Comparison of ENCODE assay signal across 12 cellular contexts in the genomic region with DNA sequence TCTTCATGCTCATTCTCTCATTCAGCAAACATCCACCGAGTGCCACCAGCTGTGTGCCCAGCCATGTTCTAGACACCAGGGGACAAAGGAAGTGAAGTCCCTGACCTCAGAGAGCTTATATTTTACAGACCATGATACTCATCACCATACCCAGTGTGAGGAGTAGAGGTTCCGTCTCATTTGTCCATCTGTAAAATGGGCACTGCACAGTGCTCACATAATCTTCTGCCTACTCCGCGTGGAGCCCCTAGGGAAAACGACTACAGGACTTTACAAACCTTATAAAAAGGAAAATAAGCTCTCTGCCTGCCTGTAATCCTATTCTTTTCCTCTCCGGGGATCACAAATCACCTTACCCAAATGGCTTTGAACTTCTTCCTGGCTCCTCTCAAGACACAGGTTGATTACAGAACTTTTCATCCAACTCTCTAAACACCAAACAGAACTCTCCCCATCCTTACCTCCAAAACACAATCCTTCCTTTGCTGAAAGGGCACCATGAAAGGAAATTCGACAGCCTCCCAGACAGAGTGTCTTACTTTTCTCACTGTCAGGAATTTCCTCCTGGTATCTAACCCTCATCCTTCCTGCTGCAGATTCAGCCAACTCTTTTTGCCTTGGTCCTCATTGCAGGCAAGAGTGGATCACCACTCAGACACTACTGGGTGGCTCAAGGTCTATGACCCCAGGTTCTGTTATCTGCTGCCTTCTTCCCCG.
A peak's percentile ranks its signal among the peaks of the same experiment; 100 is the strongest.
DNase-seq lines count a peak whose midpoint lies in the region; ATAC-seq, FAIRE-seq and TF ChIP-seq lines count a peak whose summit lies in the region.
"Had no signal": no experiment of that assay in that cellular context is flagged by ENCODE, and none has a peak within 500 bp of the region (broad histone marks: within the 10 kb centered on the region; RNA-seq: fewer than 3 reads in every experiment).

No MANE protein-coding gene starts in this region.

- no peak overlapping the region for H3K4me3 Mint-ChIP-seq in activated CD8-positive, alpha-beta T cell treated with anti-CD3 and anti-CD28 coated beads for 36 hours
- H3K4me3 Mint-ChIP-seq in activated CD8-positive, alpha-beta T cell treated with anti-CD3 and anti-CD28 coated beads, Interleukin-2, amount 10 ng/mL, durations not matched to agents 7 days and 5 days, result no peak overlapping the region
- H3K4me3 Mint-ChIP-seq in osteocyte (ENCODE audit: unreplicated experiment) (no peak overlapping the region), T-helper 17 cell (no peak overlapping the region)
- H3K4me3 Mint-ChIP-seq: effector memory CD8-positive, alpha-beta T cell had no signal

- peaks cover 10% of the 10 kb centered on the region for H3K4me1 Mint-ChIP-seq in activated CD8-positive, alpha-beta T cell treated with anti-CD3 and anti-CD28 coated beads for 36 hours (ENCODE audit: low read depth)
- H3K4me1 Mint-ChIP-seq in activated CD8-positive, alpha-beta T cell treated with anti-CD3 and anti-CD28 coated beads, Interleukin-2, amount 10 ng/mL, durations not matched to agents 7 days and 5 days (ENCODE audit: low read depth), result peaks cover 31% of the 10 kb centered on the region
- peaks cover 65% of the 10 kb centered on the region for H3K4me1 Mint-ChIP-seq in osteocyte (ENCODE audit: unreplicated experiment)
- H3K4me1 Mint-ChIP-seq in T-helper 17 cell, result no peaks in the 10 kb centered on the region

- no peaks in the 10 kb centered on the region for H3K9me3 ChIP-seq in endothelial cell of umbilical vein (replicated peaks; ENCODE audit: control insufficient read depth, insufficient read depth, low read length)
- H3K9me3 ChIP-seq in upper lobe of left lung, result no peaks in the 10 kb centered on the region
- no peaks in the 10 kb centered on the region for H3K9me3 ChIP-seq in T-helper 17 cell (ENCODE audit: control insufficient read depth, low read length, poor library complexity, severe bottlenecking)
- H3K9me3 ChIP-seq: neutrophil had no signal

- no peaks in the 10 kb centered on the region for H3K36me3 Mint-ChIP-seq in activated CD8-positive, alpha-beta T cell treated with anti-CD3 and anti-CD28 coated beads for 36 hours (ENCODE audit: low read depth)
- peaks cover 5% of the 10 kb centered on the region for H3K36me3 Mint-ChIP-seq in activated CD8-positive, alpha-beta T cell treated with anti-CD3 and anti-CD28 coated beads, Interleukin-2, amount 10 ng/mL, durations not matched to agents 7 days and 5 days (ENCODE audit: low read depth)
- H3K36me3 Mint-ChIP-seq in osteocyte (ENCODE audit: unreplicated experiment) (peaks cover 5% of the 10 kb centered on the region), T-helper 17 cell (ENCODE audit: low read depth) (no peaks in the 10 kb centered on the region)

- peak overlapping the region; percentile 17 for H3K27ac Mint-ChIP-seq in activated CD8-positive, alpha-beta T cell treated with anti-CD3 and anti-CD28 coated beads for 36 hours
- no peak overlapping the region for H3K27ac Mint-ChIP-seq in activated CD8-positive, alpha-beta T cell treated with anti-CD3 and anti-CD28 coated beads, Interleukin-2, amount 10 ng/mL, durations not matched to agents 7 days and 5 days
- peak overlapping the region; percentile 89 for H3K27ac Mint-ChIP-seq in osteocyte (ENCODE audit: unreplicated experiment)
- H3K27ac Mint-ChIP-seq in T-helper 17 cell, result no peak overlapping the region

- H3K4me2 ChIP-seq in endothelial cell of umbilical vein (ENCODE audit: insufficient read depth, low read length), result no peak overlapping the region

- H2AFZ ChIP-seq in endothelial cell of umbilical vein (ENCODE audit: low read depth, low read length), result no peak overlapping the region

- no peak for TF ChIP-seq EP300 in upper lobe of left lung (IDR thresholded peaks at IDR 0.05)

- BruUV-seq in endothelial cell of umbilical vein (replicated peaks; lab: Mats Ljungman, UMichigan), result TSS peak; percentile 67

- WGBS in upper lobe of left lung, 2 donors, result 63% methylated on average over 8 of the region's 8 CpGs

- CTCF ChIA-PET in activated CD8-positive, alpha-beta T cell treated with anti-CD3 and anti-CD28 coated beads for 36 hours (lab: Charles Lee), result interaction anchor here (0.8 to 1.1 kb wide), 2 partner anchors 17 to 118 kb away, joined by 3 read pairs; no protein-coding TSS in a partner anchor
- CTCF ChIA-PET in activated CD8-positive, alpha-beta T cell treated with anti-CD3 and anti-CD28 coated beads, Interleukin-2, amount 10 ng/mL, durations not matched to agents 7 days and 5 days (lab: Charles Lee), result interaction anchor here (1.2 to 1.4 kb wide), 2 partner anchors 17 to 118 kb away, joined by 3 to 4 read pairs; no protein-coding TSS in a partner anchor
- CTCF ChIA-PET in endothelial cell of umbilical vein (lab: Charles Lee), result interaction anchor here (0.5 to 3.4 kb wide), 8 partner anchors 14 to 91 kb away, joined by 3 to 15 read pairs (median 3); no protein-coding TSS in a partner anchor

- DNase-seq in activated CD8-positive, alpha-beta T cell treated with anti-CD3 and anti-CD28 coated beads for 36 hours, result no peak
- no peak for DNase-seq in activated CD8-positive, alpha-beta T cell treated with anti-CD3 and anti-CD28 coated beads, Interleukin-2, amount 10 ng/mL, durations not matched to agents 7 days and 5 days
- peak; percentile 24 for DNase-seq in endothelial cell of umbilical vein (ENCODE audit: low read depth, low spot score)
- DNase-seq in osteocyte (ENCODE audit: extremely low spot score, unreplicated experiment), result no peak
- DNase-seq in upper lobe of left lung, result no peak
- no peak for DNase-seq in T-helper 17 cell
- DNase-seq in mesenteric fat pad (ENCODE audit: low spot score), result no peak
- no peak for DNase-seq in NCI-H1048 (lab: John Stamatoyannopoulos, UW)
- DNase-seq: activated CD4-positive, alpha-beta T cell treated with anti-CD3 and anti-CD28 coated beads for 1 hour; effector memory CD8-positive, alpha-beta T cell; NCI-H69 had no signal

- ATAC-seq in activated CD8-positive, alpha-beta T cell treated with anti-CD3 and anti-CD28 coated beads for 36 hours, result no peak
- ATAC-seq in activated CD8-positive, alpha-beta T cell treated with anti-CD3 and anti-CD28 coated beads, Interleukin-2, amount 10 ng/mL, durations not matched to agents 7 days and 5 days, result no peak
- ATAC-seq in upper lobe of left lung (ENCODE audit: low FRiP score in 2 of 2), result no peak
- ATAC-seq in T-helper 17 cell, result no peak

- intact Hi-C loops in activated CD8-positive, alpha-beta T cell treated with anti-CD3 and anti-CD28 coated beads for 36 hours (cut with micrococcal nuclease), result no loop called here
- intact Hi-C loops in endothelial cell of umbilical vein (cut with micrococcal nuclease), result loop anchor here (2.0 kb wide), 1 partner anchor 18 kb away; no protein-coding TSS in a partner anchor

- H3K27ac ChIP-seq in endothelial cell of umbilical vein (ENCODE audit: insufficient read depth, low read depth, low read length) (peak overlapping the region; percentile 42), upper lobe of left lung (peak overlapping the region; percentile 89 to 95 (median 90))
- H3K27ac ChIP-seq: neutrophil had no signal

- no peak overlapping the region for H3K9ac ChIP-seq in endothelial cell of umbilical vein (replicated peaks; ENCODE audit: extremely low read depth, insufficient read depth, low read length)

- no peaks in the 10 kb centered on the region for H3K9me3 Mint-ChIP-seq in activated CD8-positive, alpha-beta T cell treated with anti-CD3 and anti-CD28 coated beads for 36 hours
- H3K9me3 Mint-ChIP-seq in activated CD8-positive, alpha-beta T cell treated with anti-CD3 and anti-CD28 coated beads, Interleukin-2, amount 10 ng/mL, durations not matched to agents 7 days and 5 days (ENCODE audit: insufficient read depth), result no peaks in the 10 kb centered on the region
- H3K9me3 Mint-ChIP-seq in osteocyte (ENCODE audit: unreplicated experiment), result no peaks in the 10 kb centered on the region
- H3K9me3 Mint-ChIP-seq: effector memory CD8-positive, alpha-beta T cell had no signal

- H3K27me3 Mint-ChIP-seq in activated CD8-positive, alpha-beta T cell treated with anti-CD3 and anti-CD28 coated beads for 36 hours, result peaks cover 14% of the 10 kb centered on the region
- peaks cover 26% of the 10 kb centered on the region for H3K27me3 Mint-ChIP-seq in activated CD8-positive, alpha-beta T cell treated with anti-CD3 and anti-CD28 coated beads, Interleukin-2, amount 10 ng/mL, durations not matched to agents 7 days and 5 days (ENCODE audit: low read depth)
- H3K27me3 Mint-ChIP-seq in osteocyte (ENCODE audit: unreplicated experiment) (no peaks in the 10 kb centered on the region), T-helper 17 cell (peaks cover 75% of the 10 kb centered on the region)

- POLR2A ChIA-PET in activated CD8-positive, alpha-beta T cell treated with anti-CD3 and anti-CD28 coated beads for 36 hours (lab: Charles Lee), result no interaction called here
- POLR2A ChIA-PET in activated CD8-positive, alpha-beta T cell treated with anti-CD3 and anti-CD28 coated beads, Interleukin-2, amount 10 ng/mL, durations not matched to agents 7 days and 5 days (lab: Charles Lee), result no interaction called here
- POLR2A ChIA-PET in endothelial cell of umbilical vein (lab: Charles Lee), result interaction anchor here (0.9 kb wide), 1 partner anchor 19 kb away, joined by 4 read pairs; no protein-coding TSS in a partner anchor

- peak; percentile 50 for FAIRE-seq in endothelial cell of umbilical vein (lab: Jason Lieb, UNC)

- no peaks in the 10 kb centered on the region for H3K9me1 ChIP-seq in endothelial cell of umbilical vein (replicated peaks; ENCODE audit: control insufficient read depth, extremely low read depth, insufficient read depth, low read length)

- TF ChIP-seq CTCF in activated CD8-positive, alpha-beta T cell treated with anti-CD3 and anti-CD28 coated beads for 36 hours (IDR thresholded peaks at IDR 0.05), result no peak
- no peak for TF ChIP-seq CTCF in endothelial cell of umbilical vein (IDR thresholded peaks at IDR 0.05; ENCODE audit: extremely low read depth in 1 of 2, insufficient read depth in 1 of 2, low read depth in 1 of 2, low read length in 2 of 2)
- TF ChIP-seq CTCF in osteocyte (IDR thresholded peaks at IDR 0.05), result no peak
- TF ChIP-seq CTCF in upper lobe of left lung (IDR thresholded peaks at IDR 0.05), result no peak

- H3K36me3 ChIP-seq in endothelial cell of umbilical vein (ENCODE audit: control insufficient read depth in 2 of 2, extremely low read depth in 1 of 2, insufficient read depth in 2 of 2, low read length in 2 of 2) (no peaks in the 10 kb centered on the region), upper lobe of left lung (peaks cover 0 to 29% (median 8%) of the 10 kb centered on the region in 4 donors)
- H3K36me3 ChIP-seq: neutrophil had no signal

- H3K4me1 ChIP-seq in endothelial cell of umbilical vein (ENCODE audit: control insufficient read depth, extremely low read depth, insufficient read depth, low read length), result peaks cover 35% of the 10 kb centered on the region
- H3K4me1 ChIP-seq in upper lobe of left lung, result peaks cover 89 to 97% (median 91%) of the 10 kb centered on the region in 4 donors

- TF ChIP-seq POLR2A in endothelial cell of umbilical vein (IDR thresholded peaks at IDR 0.05; ENCODE audit: low read depth, low read length) (no peak), upper lobe of left lung (IDR thresholded peaks at IDR 0.05) (peak in 1 of 4 donors; percentile 3)

- H3K79me2 ChIP-seq in endothelial cell of umbilical vein (ENCODE audit: control insufficient read depth, insufficient read depth, low read length), result no peaks in the 10 kb centered on the region

- dilution Hi-C loops in endothelial cell of umbilical vein (cut with MboI; ENCODE audit: extremely low pct_ligation_motif_present, low sequenced_read_pairs), result no loop called here

- H3K4me3 ChIP-seq in endothelial cell of umbilical vein (replicated peaks in 1 of 3; ENCODE audit: insufficient read depth in 1 of 3, low read depth in 1 of 3, low read length in 3 of 3), result no peak overlapping the region
- no peak overlapping the region for H3K4me3 ChIP-seq in upper lobe of left lung

- H4K20me1 ChIP-seq in endothelial cell of umbilical vein (replicated peaks; ENCODE audit: control insufficient read depth, extremely low read depth, insufficient read depth, low read length), result no peaks in the 10 kb centered on the region

- no peaks in the 10 kb centered on the region for H3K27me3 ChIP-seq in endothelial cell of umbilical vein (ENCODE audit: control insufficient read depth in 2 of 2, insufficient read depth in 2 of 2, low read length in 2 of 2)
- H3K27me3 ChIP-seq in upper lobe of left lung, result no peaks in the 10 kb centered on the region

Comparison
In these comparisons a context has a peak if more than half of its experiments do, and no peak if none do; other contexts are left out.
1. H3K27ac Mint-ChIP-seq: peak in activated CD8-positive, alpha-beta T cell treated with anti-CD3 and anti-CD28 coated beads for 36 hours (single experiment) and osteocyte (single experiment); none in activated CD8-positive, alpha-beta T cell treated with anti-CD3 and anti-CD28 coated beads, Interleukin-2, amount 10 ng/mL, durations not matched to agents 7 days and 5 days (single experiment) and T-helper 17 cell (single experiment).